In genomic region chr6:31945507-31946369, GRCh38 we compare ENCODE assay signal across 9 cellular contexts. TPM values are rescaled to one million over a fixed set of nuclear protein-coding genes. Genes with fewer than 3 reads are reported as not detected.
A peak's percentile ranks its signal among the peaks of the same experiment; 100 is the strongest.
DNase-seq lines count a peak whose midpoint lies in the region; ATAC-seq and TF ChIP-seq lines count a peak whose summit lies in the region.
"Had no signal": no experiment of that assay in that cellular context is flagged by ENCODE, and none has a peak within 500 bp of the region (broad histone marks: within the 10 kb centered on the region; RNA-seq: fewer than 3 reads in every experiment).

Gene CFB, plus strand, starts transcription at chr6:31946095. Its CDS starts 127 bp downstream, at chr6:31946222.

- peaks cover 84% of the 10 kb centered on the region for H3K4me1 Mint-ChIP-seq in Calu3 (ENCODE audit: low read depth, unreplicated experiment)
- H3K4me1 Mint-ChIP-seq: neural crest cell had no signal

- no peaks in the 10 kb centered on the region for H3K9me3 Mint-ChIP-seq in Calu3 (ENCODE audit: low read depth, unreplicated experiment)

- intact Hi-C loops in Calu3 (cut with micrococcal nuclease; ENCODE audit: unreplicated experiment) (loop anchor here (1.0 to 10.0 kb wide), 3 partner anchors 171 to 280 kb away; partner anchors contain the start of genes GPSM3, PBX2 and VWA7), psoas muscle (cut with DNase I) (no loop called here)

- peak within 1 kb of the TSS; percentile 22 for H3K4me3 ChIP-seq in psoas muscle

- 34 to 36% (median 35%) methylated on average over 10 to 11 of the region's 11 CpGs for WGBS in psoas muscle, 3 donors

- TF ChIP-seq CTCF in Calu3 (IDR thresholded peaks at IDR 0.05; ENCODE audit: unreplicated experiment) (no peak), psoas muscle (IDR thresholded peaks at IDR 0.05) (no peak)

- peak within 1 kb of the TSS; percentile 84 for H3K27ac Mint-ChIP-seq in Calu3 (ENCODE audit: unreplicated experiment)

- ATAC-seq in psoas muscle (peak; percentile 48 to 67 (median 50)), HG02885 (IDR thresholded peaks at IDR 0.05; ENCODE audit: poor library complexity, unreplicated experiment) (no peak), HG03457 (IDR thresholded peaks at IDR 0.05; ENCODE audit: unreplicated experiment) (no peak), GM19035 (IDR thresholded peaks at IDR 0.05; ENCODE audit: unreplicated experiment) (no peak), HG02571 (IDR thresholded peaks at IDR 0.05; ENCODE audit: unreplicated experiment) (no peak)

- H3K27ac ChIP-seq in psoas muscle, result peak within 1 kb of the TSS; percentile 55

- no peaks in the 10 kb centered on the region for H3K27me3 Mint-ChIP-seq in Calu3 (ENCODE audit: unreplicated experiment)

- no peaks in the 10 kb centered on the region for H3K36me3 ChIP-seq in psoas muscle (ENCODE audit: insufficient read depth in 1 of 2, low read depth in 1 of 2)

- CTCF ChIA-PET in Calu3 (lab: Charles Lee), result interaction anchor here (0.6 to 1.5 kb wide), 18 partner anchors 14 to 893 kb away, joined by 3 to 16 read pairs (median 5); partner anchors contain the start of genes DXO, EHMT2, LSM2 and MSH5

- H3K27me3 ChIP-seq in psoas muscle (ENCODE audit: insufficient read depth in 3 of 3, low read length in 2 of 3), result peaks cover 0 to 28% (median 0%) of the 10 kb centered on the region in 3 donors

- no peaks in the 10 kb centered on the region for H3K4me1 ChIP-seq in psoas muscle

- peak; percentile 98 for DNase-seq in Calu3
- DNase-seq in SW480 (ENCODE audit: low spot score), result peak; percentile 25
- DNase-seq in fibroblast of the conjunctiva (ENCODE audit: low read depth), result peak; percentile 84
- peak; percentile 84 to 87 for DNase-seq in psoas muscle

- peak within 1 kb of the TSS; percentile 77 for H3K4me3 Mint-ChIP-seq in Calu3 (ENCODE audit: low read depth, unreplicated experiment)
- H3K4me3 Mint-ChIP-seq: neural crest cell had no signal

- H3K36me3 Mint-ChIP-seq in Calu3 (ENCODE audit: insufficient read depth, unreplicated experiment), result peaks cover 55% of the 10 kb centered on the region

- BruUV-seq in Calu3 (replicated peaks; lab: Mats Ljungman, UMichigan), result no TSS peak

- no peaks in the 10 kb centered on the region for H3K9me3 ChIP-seq in psoas muscle

RNA-seq across cellular contexts. Expression of gene CFB, which starts in this region (rescaled TPM):
- total RNA-seq in Calu3 (2022) (944 and 1,205 TPM in 2 replicates), psoas muscle (1 to 10 TPM; 2.5 to 5.8 (median 3.4) TPM)
- 1 to 10 TPM; 1.6 to 2.3 (median 1.8) TPM for polyA plus RNA-seq in psoas muscle
- total RNA-seq: neural crest cell had no signal

Comparison
In these comparisons a context has a peak if more than half of its experiments do, and no peak if none do; other contexts are left out.
1. RNA of gene CFB (total RNA-seq): 944 to 1,205 TPM in Calu3; 2.5 to 5.8 TPM in psoas muscle; every median in the first group is over 100 times any median in the second.
2. DNase-seq: peak in every context shown above with its lines; median percentile 98 in Calu3; 86 in psoas muscle; 84 in fibroblast of the conjunctiva; 25 in SW480.
3. ATAC-seq: peak in psoas muscle (4 of 4); none in HG02885 (single experiment), HG03457 (single experiment), GM19035 (single experiment) and HG02571 (single experiment).